Comparison of ENCODE assay signal across 9 cellular contexts in genomic region chr16:3857189-3858013, GRCh38. TPM values are rescaled to one million over a fixed set of nuclear protein-coding genes. Genes with fewer than 3 reads are reported as not detected.
DNase-seq lines count a peak whose midpoint lies in the region; ATAC-seq and TF ChIP-seq lines count a peak whose summit lies in the region.
"Had no signal": no experiment of that assay in that cellular context is flagged by ENCODE, and none has a peak within 500 bp of the region (broad histone marks: within the 10 kb centered on the region; RNA-seq: fewer than 3 reads in every experiment).

No MANE protein-coding gene starts in this region.

- no peaks in the 10 kb centered on the region for H3K27me3 ChIP-seq in adrenal gland
- H3K27me3 ChIP-seq in lung (ENCODE audit: control insufficient read depth, insufficient read depth): no peaks in the 10 kb centered on the region

- DNase-seq in Ammon's horn (ENCODE audit: low spot score) (peak; percentile 69), adrenal gland (peak in 6 of 7 donors; percentile 46 to 86 (median 70)), lung (ENCODE audit: low spot score) (peak; percentile 67), NCI-H187 treated with DMSO at 0.1 percent for 48 hours (lab: John Stamatoyannopoulos, UW) (no peak)
- no peak for DNase-seq in activated CD4-positive, alpha-beta T cell treated with anti-CD3 and anti-CD28 coated beads, Interleukin-2, amount 10 ng/mL, durations not matched to agents 24 days and 14 days
- no peak for DNase-seq in activated CD4-positive, alpha-beta T cell treated with anti-CD3 and anti-CD28 coated beads for 1 hour
- no peak for DNase-seq in stimulated activated CD4-positive, alpha-beta T cell treated with anti-CD3 and anti-CD28 coated beads, Interleukin-4, amount 100 ng/mL, for 4 hours

- H3K9me3 ChIP-seq in adrenal gland (replicated peaks in 1 of 3) (no peaks in the 10 kb centered on the region), lung (ENCODE audit: control insufficient read depth in 2 of 2, insufficient read depth in 1 of 2, low read length in 1 of 2) (no peaks in the 10 kb centered on the region)

- H3K4me1 ChIP-seq in adrenal gland (replicated peaks in 1 of 2) (peaks cover 27 to 73% of the 10 kb centered on the region in 2 donors), lung (ENCODE audit: control insufficient read depth in 2 of 2, insufficient read depth in 2 of 2, low read length in 2 of 2) (peaks cover 30 to 31% of the 10 kb centered on the region in 2 donors)

- H3K36me3 ChIP-seq in adrenal gland (replicated peaks in 1 of 2) (no peaks in the 10 kb centered on the region), lung (ENCODE audit: control insufficient read depth in 2 of 2, insufficient read depth in 2 of 2, low read length in 2 of 2) (peaks cover 0 to 1% of the 10 kb centered on the region in 2 donors)

- TF ChIP-seq CTCF in adrenal gland (IDR thresholded peaks at IDR 0.05): no peak
- TF ChIP-seq CTCF in lung (IDR thresholded peaks at IDR 0.05; ENCODE audit: control extremely low read depth, extremely low read depth): no peak

- no peak overlapping the region for H3K27ac Mint-ChIP-seq in activated CD4-positive, alpha-beta T cell treated with anti-CD3 and anti-CD28 coated beads, Interleukin-2, amount 10 ng/mL, durations not matched to agents 24 days and 14 days

- no peaks in the 10 kb centered on the region for H3K9me3 Mint-ChIP-seq in activated CD4-positive, alpha-beta T cell treated with anti-CD3 and anti-CD28 coated beads, Interleukin-2, amount 10 ng/mL, durations not matched to agents 24 days and 14 days

- no peaks in the 10 kb centered on the region for H3K36me3 Mint-ChIP-seq in activated CD4-positive, alpha-beta T cell treated with anti-CD3 and anti-CD28 coated beads, Interleukin-2, amount 10 ng/mL, durations not matched to agents 24 days and 14 days (ENCODE audit: low read depth)

- 35 to 38% (median 36%) methylated on average over 10 to 12 of the region's 12 CpGs for WGBS in adrenal gland, 4 donors
- 25 to 33% methylated on average over 12 of the region's 12 CpGs for WGBS in lung, 2 donors

- no peaks in the 10 kb centered on the region for H3K27me3 Mint-ChIP-seq in activated CD4-positive, alpha-beta T cell treated with anti-CD3 and anti-CD28 coated beads, Interleukin-2, amount 10 ng/mL, durations not matched to agents 24 days and 14 days

- no peak overlapping the region for H3K4me3 ChIP-seq in adrenal gland
- no peak overlapping the region for H3K4me3 ChIP-seq in lung

- peak overlapping the region in 2 of 5 donors; percentile 30 to 49 for H3K27ac ChIP-seq in adrenal gland
- peak overlapping the region; percentile 46 to 48 for H3K27ac ChIP-seq in lung (ENCODE audit: low read depth in 1 of 2, low read length in 1 of 2)
- H3K27ac ChIP-seq: VCaP had no signal

- TF ChIP-seq POLR2A in adrenal gland (IDR thresholded peaks at IDR 0.05): no peak

- H3K4me3 Mint-ChIP-seq in activated CD4-positive, alpha-beta T cell treated with anti-CD3 and anti-CD28 coated beads, Interleukin-2, amount 10 ng/mL, durations not matched to agents 24 days and 14 days: no peak overlapping the region

- H3K4me1 Mint-ChIP-seq in activated CD4-positive, alpha-beta T cell treated with anti-CD3 and anti-CD28 coated beads, Interleukin-2, amount 10 ng/mL, durations not matched to agents 24 days and 14 days: peaks cover 39% of the 10 kb centered on the region

- intact Hi-C loops in adrenal gland (cut with DNase I): no loop called here
- intact Hi-C loops in activated CD4-positive, alpha-beta T cell treated with anti-CD3 and anti-CD28 coated beads, Interleukin-2, amount 10 ng/mL, durations not matched to agents 24 days and 14 days (cut with micrococcal nuclease): loop anchor here (2.0 kb wide), 1 partner anchor 15 kb away; no protein-coding TSS in a partner anchor

- ATAC-seq in HG02759 (IDR thresholded peaks at IDR 0.05; ENCODE audit: unreplicated experiment) (peak; percentile 51), lung (ENCODE audit: insufficient read depth, low FRiP score) (peak; percentile 82)

RNA-seq across cellular contexts. Expression of gene CREBBP, which starts 23.1 kb away (rescaled TPM):
- total RNA-seq in adrenal gland (10 to 100 TPM; 34.0 to 67.7 (median 48.6) TPM), lung (100 to 1,000 TPM in 1 of 2 donors, 10 to 100 TPM in 1; 54.7 to 155 TPM)
- polyA plus RNA-seq in adrenal gland (10 to 100 TPM; 13.7 to 39.7 (median 25.3) TPM), lung (10 to 100 TPM; 16.0 to 17.5 TPM)
- 42.3 and 45.3 TPM in 2 replicates for total RNA-seq in activated CD4-positive, alpha-beta T cell treated with anti-CD3 and anti-CD28 coated beads, Interleukin-2, amount 10 ng/mL, durations not matched to agents 24 days and 14 days

Comparison
In these comparisons a context has a peak if more than half of its experiments do, and no peak if none do; other contexts are left out.
1. DNase-seq: peak in Ammon's horn (single experiment), adrenal gland (6 of 7) and lung (single experiment); none in activated CD4-positive, alpha-beta T cell treated with anti-CD3 and anti-CD28 coated beads, Interleukin-2, amount 10 ng/mL, durations not matched to agents 24 days and 14 days (single experiment), activated CD4-positive, alpha-beta T cell treated with anti-CD3 and anti-CD28 coated beads for 1 hour (single experiment), stimulated activated CD4-positive, alpha-beta T cell treated with anti-CD3 and anti-CD28 coated beads, Interleukin-4, amount 100 ng/mL, for 4 hours (0 of 2) and NCI-H187 treated with DMSO at 0.1 percent for 48 hours (single experiment).